Comparison of ENCODE assay signal across 1 cellular context in the genomic region with DNA sequence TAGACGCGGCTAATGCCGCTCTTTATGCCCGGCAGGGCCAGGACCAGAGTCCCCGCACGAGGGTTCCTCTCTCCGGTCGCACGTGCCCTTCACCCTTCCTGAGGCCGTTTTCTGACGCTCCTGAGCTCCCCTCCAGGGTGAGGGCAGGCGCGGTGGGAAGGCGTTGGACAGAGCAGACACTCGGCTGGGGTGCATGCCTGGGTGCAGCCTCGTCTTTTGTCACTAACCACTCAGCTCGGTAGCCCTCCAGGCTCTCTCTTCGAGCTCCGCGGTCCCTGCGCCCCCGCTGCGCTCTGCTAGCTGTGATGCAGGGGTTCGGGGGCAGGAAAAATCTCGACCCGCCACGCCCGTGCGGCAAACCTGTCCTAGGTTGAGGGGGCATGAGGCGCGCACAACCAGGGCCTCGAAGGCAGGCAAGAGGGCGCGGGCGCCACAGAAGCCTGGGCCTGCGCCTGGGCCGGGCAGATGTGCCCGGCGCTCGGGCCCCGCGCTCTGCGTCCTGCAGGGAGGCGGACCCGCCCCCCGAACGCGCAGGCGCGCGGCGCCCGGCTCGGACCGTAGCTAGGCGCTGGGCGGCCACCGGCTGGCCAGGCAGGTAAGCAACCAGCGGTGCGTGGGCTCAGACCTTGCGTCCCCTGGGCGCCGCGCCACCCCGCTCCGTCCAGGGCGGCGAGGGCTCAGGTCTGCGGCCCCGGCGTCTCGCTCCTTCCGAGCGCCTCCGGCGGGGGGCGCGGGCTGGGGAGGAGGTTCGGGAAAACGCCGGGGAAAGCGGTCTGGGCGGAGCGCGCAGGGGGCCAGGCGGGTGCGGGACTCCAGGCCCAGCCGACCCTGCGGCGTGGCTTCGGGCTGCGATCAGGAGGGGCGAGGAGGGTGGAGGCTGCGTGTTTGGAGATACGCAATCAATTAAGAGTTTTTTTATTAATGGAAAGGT.
TF ChIP-seq lines count a peak whose summit lies in the region.

Gene L3MBTL1, plus strand, starts transcription at position 548 of the 931 bp plus-strand sequence. CDS start 5,807 bp downstream, outside the sequence.

TF ChIP-seq in HepG2, 621 proteins besides CTCF, POLR2A, EP300 and RAD21 (continued from another document and continues in another):
- TF ChIP-seq, protein P1, sequence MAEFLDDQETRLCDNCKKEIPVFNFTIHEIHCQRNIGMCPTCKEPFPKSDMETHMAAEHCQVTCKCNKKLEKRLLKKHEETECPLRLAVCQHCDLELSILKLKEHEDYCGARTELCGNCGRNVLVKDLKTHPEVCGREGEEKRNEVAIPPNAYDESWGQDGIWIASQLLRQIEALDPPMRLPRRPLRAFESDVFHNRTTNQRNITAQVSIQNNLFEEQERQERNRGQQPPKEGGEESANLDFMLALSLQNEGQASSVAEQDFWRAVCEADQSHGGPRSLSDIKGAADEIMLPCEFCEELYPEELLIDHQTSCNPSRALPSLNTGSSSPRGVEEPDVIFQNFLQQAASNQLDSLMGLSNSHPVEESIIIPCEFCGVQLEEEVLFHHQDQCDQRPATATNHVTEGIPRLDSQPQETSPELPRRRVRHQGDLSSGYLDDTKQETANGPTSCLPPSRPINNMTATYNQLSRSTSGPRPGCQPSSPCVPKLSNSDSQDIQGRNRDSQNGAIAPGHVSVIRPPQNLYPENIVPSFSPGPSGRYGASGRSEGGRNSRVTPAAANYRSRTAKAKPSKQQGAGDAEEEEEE (CRISPR knock-in tag; IDR thresholded peaks at IDR 0.05; ENCODE audit: borderline replicate concordance): no peak
- TF ChIP-seq, protein P2, sequence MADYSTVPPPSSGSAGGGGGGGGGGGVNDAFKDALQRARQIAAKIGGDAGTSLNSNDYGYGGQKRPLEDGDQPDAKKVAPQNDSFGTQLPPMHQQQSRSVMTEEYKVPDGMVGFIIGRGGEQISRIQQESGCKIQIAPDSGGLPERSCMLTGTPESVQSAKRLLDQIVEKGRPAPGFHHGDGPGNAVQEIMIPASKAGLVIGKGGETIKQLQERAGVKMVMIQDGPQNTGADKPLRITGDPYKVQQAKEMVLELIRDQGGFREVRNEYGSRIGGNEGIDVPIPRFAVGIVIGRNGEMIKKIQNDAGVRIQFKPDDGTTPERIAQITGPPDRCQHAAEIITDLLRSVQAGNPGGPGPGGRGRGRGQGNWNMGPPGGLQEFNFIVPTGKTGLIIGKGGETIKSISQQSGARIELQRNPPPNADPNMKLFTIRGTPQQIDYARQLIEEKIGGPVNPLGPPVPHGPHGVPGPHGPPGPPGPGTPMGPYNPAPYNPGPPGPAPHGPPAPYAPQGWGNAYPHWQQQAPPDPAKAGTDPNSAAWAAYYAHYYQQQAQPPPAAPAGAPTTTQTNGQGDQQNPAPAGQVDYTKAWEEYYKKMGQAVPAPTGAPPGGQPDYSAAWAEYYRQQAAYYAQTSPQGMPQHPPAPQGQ (CRISPR knock-in tag; IDR thresholded peaks at IDR 0.05; ENCODE audit: borderline replicate concordance): no peak
- TF ChIP-seq ZNF335 (CRISPR knock-in tag; IDR thresholded peaks at IDR 0.05) (no peak), NFYC (CRISPR knock-in tag; IDR thresholded peaks at IDR 0.05) (no peak), SIX1 (CRISPR knock-in tag; IDR thresholded peaks at IDR 0.05; ENCODE audit: borderline replicate concordance) (no peak), KLF11 (CRISPR knock-in tag; IDR thresholded peaks at IDR 0.05) (0 out of 2 replicates have a peak, but pooled peaks have one; percentile 13), JUN (CRISPR knock-in tag; IDR thresholded peaks at IDR 0.05) (peak; percentile 79), ZNF704 (CRISPR knock-in tag; IDR thresholded peaks at IDR 0.05; ENCODE audit: borderline replicate concordance) (peak; percentile 88), MAZ (IDR thresholded peaks at IDR 0.05; ENCODE audit: borderline replicate concordance, low read depth, low read length) (0 out of 2 replicates have a peak, but pooled peaks have one; percentile 6), MAZ (CRISPR knock-in tag; IDR thresholded peaks at IDR 0.05; ENCODE audit: low read depth) (peak; percentile 89), ATF1 (CRISPR knock-in tag; IDR thresholded peaks at IDR 0.05) (no peak), TEF (CRISPR knock-in tag; IDR thresholded peaks at IDR 0.05) (no peak), REPIN1 (CRISPR knock-in tag; IDR thresholded peaks at IDR 0.05; ENCODE audit: borderline replicate concordance, low read depth) (peak; percentile 59; the same call in 1 of the 2 replicates), HOXA7 (CRISPR knock-in tag; IDR thresholded peaks at IDR 0.05) (no peak), NCOA1 (CRISPR knock-in tag; IDR thresholded peaks at IDR 0.05) (no peak; the same call in none of the 2 replicates), BCL6 (CRISPR knock-in tag; IDR thresholded peaks at IDR 0.05) (no peak), HIC2 (CRISPR knock-in tag; IDR thresholded peaks at IDR 0.05; ENCODE audit: low read depth) (peak; percentile 19; the same call in 1 of the 2 replicates), ZSCAN21 (CRISPR knock-in tag; IDR thresholded peaks at IDR 0.05; ENCODE audit: borderline replicate concordance) (peak; percentile 88), JUNB (CRISPR knock-in tag; IDR thresholded peaks at IDR 0.05; ENCODE audit: borderline replicate concordance) (no peak), ZNF280D (CRISPR knock-in tag; IDR thresholded peaks at IDR 0.05) (0 out of 2 replicates have a peak, but pooled peaks have one; percentile 17), ZNF343 (CRISPR knock-in tag; IDR thresholded peaks at IDR 0.05) (peak; percentile 79; the same call in 1 of the 2 replicates), ZNF703 (CRISPR knock-in tag; IDR thresholded peaks at IDR 0.05; ENCODE audit: borderline replicate concordance) (no peak)
- TF ChIP-seq, protein P3, sequence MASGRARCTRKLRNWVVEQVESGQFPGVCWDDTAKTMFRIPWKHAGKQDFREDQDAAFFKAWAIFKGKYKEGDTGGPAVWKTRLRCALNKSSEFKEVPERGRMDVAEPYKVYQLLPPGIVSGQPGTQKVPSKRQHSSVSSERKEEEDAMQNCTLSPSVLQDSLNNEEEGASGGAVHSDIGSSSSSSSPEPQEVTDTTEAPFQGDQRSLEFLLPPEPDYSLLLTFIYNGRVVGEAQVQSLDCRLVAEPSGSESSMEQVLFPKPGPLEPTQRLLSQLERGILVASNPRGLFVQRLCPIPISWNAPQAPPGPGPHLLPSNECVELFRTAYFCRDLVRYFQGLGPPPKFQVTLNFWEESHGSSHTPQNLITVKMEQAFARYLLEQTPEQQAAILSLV (CRISPR knock-in tag; IDR thresholded peaks at IDR 0.05; ENCODE audit: borderline replicate concordance): no peak; the same call in 1 of the 2 replicates
- TF ChIP-seq, protein P4, sequence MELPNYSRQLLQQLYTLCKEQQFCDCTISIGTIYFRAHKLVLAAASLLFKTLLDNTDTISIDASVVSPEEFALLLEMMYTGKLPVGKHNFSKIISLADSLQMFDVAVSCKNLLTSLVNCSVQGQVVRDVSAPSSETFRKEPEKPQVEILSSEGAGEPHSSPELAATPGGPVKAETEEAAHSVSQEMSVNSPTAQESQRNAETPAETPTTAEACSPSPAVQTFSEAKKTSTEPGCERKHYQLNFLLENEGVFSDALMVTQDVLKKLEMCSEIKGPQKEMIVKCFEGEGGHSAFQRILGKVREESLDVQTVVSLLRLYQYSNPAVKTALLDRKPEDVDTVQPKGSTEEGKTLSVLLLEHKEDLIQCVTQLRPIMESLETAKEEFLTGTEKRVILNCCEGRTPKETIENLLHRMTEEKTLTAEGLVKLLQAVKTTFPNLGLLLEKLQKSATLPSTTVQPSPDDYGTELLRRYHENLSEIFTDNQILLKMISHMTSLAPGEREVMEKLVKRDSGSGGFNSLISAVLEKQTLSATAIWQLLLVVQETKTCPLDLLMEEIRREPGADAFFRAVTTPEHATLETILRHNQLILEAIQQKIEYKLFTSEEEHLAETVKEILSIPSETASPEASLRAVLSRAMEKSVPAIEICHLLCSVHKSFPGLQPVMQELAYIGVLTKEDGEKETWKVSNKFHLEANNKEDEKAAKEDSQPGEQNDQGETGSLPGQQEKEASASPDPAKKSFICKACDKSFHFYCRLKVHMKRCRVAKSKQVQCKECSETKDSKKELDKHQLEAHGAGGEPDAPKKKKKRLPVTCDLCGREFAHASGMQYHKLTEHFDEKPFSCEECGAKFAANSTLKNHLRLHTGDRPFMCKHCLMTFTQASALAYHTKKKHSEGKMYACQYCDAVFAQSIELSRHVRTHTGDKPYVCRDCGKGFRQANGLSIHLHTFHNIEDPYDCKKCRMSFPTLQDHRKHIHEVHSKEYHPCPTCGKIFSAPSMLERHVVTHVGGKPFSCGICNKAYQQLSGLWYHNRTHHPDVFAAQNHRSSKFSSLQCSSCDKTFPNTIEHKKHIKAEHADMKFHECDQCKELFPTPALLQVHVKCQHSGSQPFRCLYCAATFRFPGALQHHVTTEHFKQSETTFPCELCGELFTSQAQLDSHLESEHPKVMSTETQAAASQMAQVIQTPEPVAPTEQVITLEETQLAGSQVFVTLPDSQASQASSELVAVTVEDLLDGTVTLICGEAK (IDR thresholded peaks at IDR 0.05): no peak
- TF ChIP-seq, protein P4 (CRISPR knock-in tag; IDR thresholded peaks at IDR 0.05): peak; percentile 40; the same call in 1 of the 2 replicates
- TF ChIP-seq, protein P5, sequence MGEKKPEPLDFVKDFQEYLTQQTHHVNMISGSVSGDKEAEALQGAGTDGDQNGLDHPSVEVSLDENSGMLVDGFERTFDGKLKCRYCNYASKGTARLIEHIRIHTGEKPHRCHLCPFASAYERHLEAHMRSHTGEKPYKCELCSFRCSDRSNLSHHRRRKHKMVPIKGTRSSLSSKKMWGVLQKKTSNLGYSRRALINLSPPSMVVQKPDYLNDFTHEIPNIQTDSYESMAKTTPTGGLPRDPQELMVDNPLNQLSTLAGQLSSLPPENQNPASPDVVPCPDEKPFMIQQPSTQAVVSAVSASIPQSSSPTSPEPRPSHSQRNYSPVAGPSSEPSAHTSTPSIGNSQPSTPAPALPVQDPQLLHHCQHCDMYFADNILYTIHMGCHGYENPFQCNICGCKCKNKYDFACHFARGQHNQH (CRISPR knock-in tag; IDR thresholded peaks at IDR 0.05): 0 out of 2 replicates have a peak, but pooled peaks have one; percentile 16
